Comparison of ENCODE assay signal across 33 cellular contexts in genomic region chr1:201251411-201251810, GRCh38. TPM values are rescaled to one million over a fixed set of nuclear protein-coding genes. Genes with fewer than 3 reads are reported as not detected.
"Had no signal": no experiment of that assay in that cellular context is flagged by ENCODE, and none has a peak within 500 bp of the region (broad histone marks: within the 10 kb centered on the region; RNA-seq: fewer than 3 reads in every experiment).

No MANE protein-coding gene starts in this region.

- H3K27ac Mint-ChIP-seq: activated CD4-positive, alpha-beta memory T cell treated with anti-CD3 and anti-CD28 coated beads for 36 hours; activated CD8-positive, alpha-beta memory T cell treated with anti-CD3 and anti-CD28 coated beads, Interleukin-2, amount 10 ng/mL, durations not matched to agents 7 days and 5 days; activated CD8-positive, alpha-beta T cell treated with anti-CD3 and anti-CD28 coated beads, Interleukin-2, amount 10 ng/mL, durations not matched to agents 7 days and 5 days; activated naive CD8-positive, alpha-beta T cell; activated T-helper 1 cell treated with anti-CD3 and anti-CD28 coated beads, Interleukin-12 subunit alpha, Interleukin-12 subunit beta, Interleukin-2, Interleukin-4 antibody, amounts not matched to agents 30 ng/mL and 10 ng/mL and 1 ng/mL, durations not matched to agents 14 hours and 24 hours and 36 hours; activated T-helper 2 cell treated with anti-CD3 and anti-CD28 coated beads, Interferon-gamma antibody, Interleukin-2, Interleukin-4, amounts not matched to agents 10 μg/mL and 5 μg/mL and 100 μg/mL, durations not matched to agents 14 hours and 24 hours and 36 hours; dendritic cell treated with granulocyte-macrophage colony-stimulating factor and Interleukin-4, amounts not matched to agents 40 ng/mL and 50 ng/mL, for 4 days; effector memory CD8-positive, alpha-beta T cell; WTC11 had no signal

- H3K27me3 Mint-ChIP-seq: activated CD8-positive, alpha-beta memory T cell treated with anti-CD3 and anti-CD28 coated beads, Interleukin-2, amount 10 ng/mL, durations not matched to agents 7 days and 5 days; activated naive CD8-positive, alpha-beta T cell; dendritic cell treated with granulocyte-macrophage colony-stimulating factor and Interleukin-4, amounts not matched to agents 40 ng/mL and 50 ng/mL, for 4 days had no signal

- H3K4me1 Mint-ChIP-seq: activated CD8-positive, alpha-beta memory T cell treated with anti-CD3 and anti-CD28 coated beads, Interleukin-2, amount 10 ng/mL, durations not matched to agents 7 days and 5 days; central memory CD8-positive, alpha-beta T cell; WTC11 had no signal

- H3K4me3 ChIP-seq: coronary artery, dorsolateral prefrontal cortex, esophagus squamous epithelium, gastroesophageal sphincter, heart right ventricle had no signal

- H3K27ac ChIP-seq: brain microvascular endothelial cell, coronary artery, dorsolateral prefrontal cortex, esophagus squamous epithelium, gastroesophageal sphincter, heart right ventricle had no signal

- H3K4me1 ChIP-seq: gastroesophageal sphincter, heart right ventricle had no signal

- H3K27me3 ChIP-seq: brain microvascular endothelial cell had no signal

- H3K9me3 Mint-ChIP-seq: activated CD4-positive, alpha-beta memory T cell treated with anti-CD3 and anti-CD28 coated beads for 36 hours; activated T-helper 1 cell treated with anti-CD3 and anti-CD28 coated beads, Interleukin-12 subunit alpha, Interleukin-12 subunit beta, Interleukin-2, Interleukin-4 antibody, amounts not matched to agents 30 ng/mL and 10 ng/mL and 1 ng/mL, durations not matched to agents 14 hours and 24 hours and 36 hours; activated T-helper 2 cell treated with anti-CD3 and anti-CD28 coated beads, Interferon-gamma antibody, Interleukin-2, Interleukin-4, amounts not matched to agents 10 μg/mL and 5 μg/mL and 100 μg/mL, durations not matched to agents 14 hours and 24 hours and 36 hours; central memory CD8-positive, alpha-beta T cell; dendritic cell treated with granulocyte-macrophage colony-stimulating factor and Interleukin-4, amounts not matched to agents 40 ng/mL and 50 ng/mL, for 4 days; effector memory CD8-positive, alpha-beta T cell; WTC11 had no signal

- DNase-seq: activated CD4-positive, alpha-beta memory T cell treated with anti-CD3 and anti-CD28 coated beads for 36 hours; activated CD4-positive, alpha-beta T cell treated with anti-CD3 and anti-CD28 coated beads for 1 hour; activated CD4-positive, alpha-beta T cell treated with anti-CD3 and anti-CD28 coated beads for 4 hours; activated CD8-positive, alpha-beta memory T cell treated with anti-CD3 and anti-CD28 coated beads, Interleukin-2, amount 10 ng/mL, durations not matched to agents 7 days and 5 days; activated CD8-positive, alpha-beta memory T cell treated with anti-CD3 and anti-CD28 coated beads, Interleukin-2, amount 50 U/mL, for 4 hours; activated CD8-positive, alpha-beta T cell treated with anti-CD3 and anti-CD28 coated beads, Interleukin-2, amount 10 ng/mL, durations not matched to agents 7 days and 5 days; activated gamma-delta T cell treated with Interleukin-2 at 50 U/mL for 16 hours; activated naive CD4-positive, alpha-beta T cell treated with anti-CD3 and anti-CD28 coated beads, Interleukin-2, amount 50 U/mL, for 16 hours; activated naive CD4-positive, alpha-beta T cell treated with Interleukin-2 at 50 U/mL for 16 hours; activated T-cell treated with anti-CD3 and anti-CD28 coated beads, Interleukin-2, amount 50 U/mL, for 1 hour; activated T-cell treated with anti-CD3 and anti-CD28 coated beads, Interleukin-2, amount 50 U/mL, for 48 hours; amniotic stem cell; anterior cingulate cortex; brain microvascular endothelial cell; dorsolateral prefrontal cortex; effector CD4-positive, alpha-beta T cell; effector memory CD8-positive, alpha-beta T cell; erythroblast; esophagus squamous epithelium; foreskin melanocyte; heart right ventricle; T-helper 2 cell had no signal

- H3K36me3 ChIP-seq: brain microvascular endothelial cell, esophagus squamous epithelium, gastroesophageal sphincter, heart right ventricle had no signal

- H3K36me3 Mint-ChIP-seq: activated CD4-positive, alpha-beta memory T cell treated with anti-CD3 and anti-CD28 coated beads for 36 hours; activated CD8-positive, alpha-beta memory T cell treated with anti-CD3 and anti-CD28 coated beads, Interleukin-2, amount 10 ng/mL, durations not matched to agents 7 days and 5 days; activated naive CD8-positive, alpha-beta T cell; WTC11 had no signal

- H3K4me3 Mint-ChIP-seq: activated CD4-positive, alpha-beta memory T cell treated with anti-CD3 and anti-CD28 coated beads for 36 hours; activated CD8-positive, alpha-beta memory T cell treated with anti-CD3 and anti-CD28 coated beads, Interleukin-2, amount 10 ng/mL, durations not matched to agents 7 days and 5 days; activated CD8-positive, alpha-beta T cell treated with anti-CD3 and anti-CD28 coated beads, Interleukin-2, amount 10 ng/mL, durations not matched to agents 7 days and 5 days; activated naive CD8-positive, alpha-beta T cell; activated T-helper 1 cell treated with anti-CD3 and anti-CD28 coated beads, Interleukin-12 subunit alpha, Interleukin-12 subunit beta, Interleukin-2, Interleukin-4 antibody, amounts not matched to agents 30 ng/mL and 10 ng/mL and 1 ng/mL, durations not matched to agents 14 hours and 24 hours and 36 hours; central memory CD8-positive, alpha-beta T cell; dendritic cell treated with granulocyte-macrophage colony-stimulating factor and Interleukin-4, amounts not matched to agents 40 ng/mL and 50 ng/mL, for 4 days; effector memory CD8-positive, alpha-beta T cell; WTC11 had no signal

- H3K9me3 ChIP-seq: esophagus squamous epithelium, gastroesophageal sphincter, heart right ventricle had no signal

RNA-seq across cellular contexts. Expression of gene PKP1, which starts 31.9 kb away (rescaled TPM):
- total RNA-seq: activated CD4-positive, alpha-beta memory T cell treated with anti-CD3 and anti-CD28 coated beads for 36 hours; activated CD8-positive, alpha-beta memory T cell treated with anti-CD3 and anti-CD28 coated beads for 36 hours; activated CD8-positive, alpha-beta memory T cell treated with anti-CD3 and anti-CD28 coated beads, Interleukin-2, amount 10 ng/mL, durations not matched to agents 7 days and 5 days; activated CD8-positive, alpha-beta T cell treated with anti-CD3 and anti-CD28 coated beads, Interleukin-2, amount 10 ng/mL, durations not matched to agents 7 days and 5 days; activated T-helper 1 cell treated with anti-CD3 and anti-CD28 coated beads, Interleukin-12 subunit alpha, Interleukin-12 subunit beta, Interleukin-2, Interleukin-4 antibody, amounts not matched to agents 30 ng/mL and 10 ng/mL and 1 ng/mL, durations not matched to agents 14 hours and 24 hours and 36 hours; activated T-helper 2 cell treated with anti-CD3 and anti-CD28 coated beads, Interferon-gamma antibody, Interleukin-2, Interleukin-4, amounts not matched to agents 10 μg/mL and 5 μg/mL and 100 μg/mL, durations not matched to agents 14 hours and 24 hours and 36 hours; fibroblast of villous mesenchyme; T-helper 1 cell treated with Interleukin-12 subunit alpha and Interleukin-12 subunit beta and Interleukin-4 antibody, amounts not matched to agents 30 ng/mL and 1 ng/mL, for 36 hours had no signal
